In the genomic region with DNA sequence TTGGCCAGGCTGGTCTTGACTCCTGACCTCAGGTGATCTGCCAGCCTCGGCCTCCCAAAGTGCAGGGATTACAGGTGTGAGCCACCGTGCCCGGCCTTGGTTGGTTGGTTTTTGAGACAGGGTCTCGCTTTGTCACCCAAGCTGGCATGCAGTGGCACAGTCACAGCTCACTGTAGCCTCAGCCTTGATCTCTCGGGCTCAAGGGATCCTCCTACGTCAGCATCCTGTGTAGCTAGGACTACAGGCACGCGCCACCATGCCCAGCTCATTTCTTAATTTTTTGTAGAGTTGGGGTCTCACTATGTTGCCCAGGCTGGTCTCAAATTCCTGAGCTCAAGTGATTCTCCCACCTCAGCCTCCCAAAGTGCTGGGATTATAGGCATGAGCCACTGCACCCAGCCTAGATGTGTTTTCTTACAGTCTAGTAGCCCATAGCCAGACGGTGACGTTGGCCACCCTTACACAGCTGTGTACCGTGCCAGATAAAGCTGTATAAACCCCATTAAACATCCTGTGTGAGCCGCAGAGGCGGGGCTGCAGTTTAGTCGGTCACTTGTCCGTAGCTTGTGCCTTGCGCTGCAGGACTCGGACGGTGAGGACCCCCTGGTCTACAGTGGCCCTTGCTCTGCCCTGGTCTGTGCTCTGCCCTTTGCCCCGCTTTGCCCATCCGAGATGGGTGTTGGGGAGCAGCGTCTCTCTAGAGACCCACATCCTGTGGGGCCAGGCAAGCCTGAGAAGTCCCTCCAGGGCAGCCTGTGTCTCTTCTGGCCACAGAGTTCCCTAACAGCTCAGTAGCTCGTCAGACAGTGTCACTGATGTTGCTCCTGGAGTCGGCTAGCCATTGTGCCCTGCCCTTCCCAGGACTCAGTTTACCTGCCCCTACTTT, we compare ENCODE assay signal across 1 cellular context.
TF ChIP-seq lines count a peak whose summit lies in the region.

No MANE protein-coding gene starts in this region.

TF ChIP-seq in IMR-90, 13 proteins besides CTCF, POLR2A, EP300 and RAD21:
- TF ChIP-seq, protein P1, sequence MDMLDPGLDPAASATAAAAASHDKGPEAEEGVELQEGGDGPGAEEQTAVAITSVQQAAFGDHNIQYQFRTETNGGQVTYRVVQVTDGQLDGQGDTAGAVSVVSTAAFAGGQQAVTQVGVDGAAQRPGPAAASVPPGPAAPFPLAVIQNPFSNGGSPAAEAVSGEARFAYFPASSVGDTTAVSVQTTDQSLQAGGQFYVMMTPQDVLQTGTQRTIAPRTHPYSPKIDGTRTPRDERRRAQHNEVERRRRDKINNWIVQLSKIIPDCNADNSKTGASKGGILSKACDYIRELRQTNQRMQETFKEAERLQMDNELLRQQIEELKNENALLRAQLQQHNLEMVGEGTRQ (IDR thresholded peaks at IDR 0.05; ENCODE audit: low read depth, low read length) = no peak
- TF ChIP-seq RFX5 (IDR thresholded peaks at IDR 0.05; ENCODE audit: low read depth, low read length) (no peak), BHLHE40 (IDR thresholded peaks at IDR 0.05; ENCODE audit: low read depth, low read length) (no peak)
